ENCODE assay signal across 33 cellular contexts in the genomic region with DNA sequence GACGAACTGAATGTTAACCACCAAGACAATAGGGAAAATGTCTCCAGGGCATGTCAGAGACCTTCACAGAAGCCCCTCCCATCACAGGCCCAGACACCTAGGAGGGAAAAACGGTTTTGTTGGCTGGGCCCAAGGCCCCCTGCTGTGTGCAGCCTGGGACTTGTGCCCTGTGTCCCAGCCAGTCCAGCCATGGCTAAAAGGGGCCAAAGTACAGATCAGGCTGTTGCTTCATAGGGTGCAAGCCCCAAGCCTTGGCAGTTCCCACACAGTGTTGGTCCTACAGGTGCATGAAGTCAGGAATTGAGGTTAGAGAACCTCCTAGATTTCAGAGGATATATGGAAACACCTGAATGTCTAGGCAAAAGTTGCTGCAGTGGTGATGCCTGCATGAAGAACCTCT.
DNase-seq lines count a peak whose midpoint lies in the region; ATAC-seq, FAIRE-seq and TF ChIP-seq lines count a peak whose summit lies in the region.
"Had no signal": no experiment of that assay in that cellular context is flagged by ENCODE, and none has a peak within 500 bp of the region (broad histone marks: within the 10 kb centered on the region; RNA-seq: fewer than 3 reads in every experiment).

No MANE protein-coding gene starts in this region.

- no peak for TF ChIP-seq CTCF in liver (IDR thresholded peaks at IDR 0.05; ENCODE audit: low read depth, low read length, missing input control)
- no peak for TF ChIP-seq CTCF in HepG2 (CRISPR knock-in tag; IDR thresholded peaks at IDR 0.05)
- no peak for TF ChIP-seq CTCF in HEK293 (tag by site-specific recombination; IDR thresholded peaks at IDR 0.05)

- DNase-seq in HepG2 (ENCODE audit: low spot score): no peak
- no peak for DNase-seq in left lobe of liver (ENCODE audit: low spot score)
- DNase-seq in HUDEP-2 (lab: John Stamatoyannopoulos, UW; ENCODE audit: unreplicated experiment in 76 of 76): no peak
- DNase-seq: 8988T; ACHN; AML-193; BE2C; C1 segment of cervical spinal cord; Caco-2; Calu3; CD4-positive, alpha-beta memory T cell; CD4-positive, alpha-beta T cell; CD4-positive, CD25-positive, alpha-beta regulatory T cell; CD8-positive, alpha-beta memory T cell; CD8-positive, alpha-beta T cell; COR-L47; DMS 273 treated with DMSO at 0.1 percent for 48 hours; DMS153; DMS53; DMS79; DMS79 treated with DMSO at 0.1 percent for 48 hours; DND-41; EL had no signal

- TF ChIP-seq RAD21 in liver (IDR thresholded peaks at IDR 0.05) (no peak), HepG2 (CRISPR knock-in tag; IDR thresholded peaks at IDR 0.05) (no peak)

- H3K27ac ChIP-seq in liver (ENCODE audit: low read depth in 1 of 2, low read length in 2 of 2): no peak overlapping the region
- H3K27ac ChIP-seq in HepG2 (ENCODE audit: extremely low read length, insufficient read depth, low read length): no peak overlapping the region
- no peak overlapping the region for H3K27ac ChIP-seq in HEK293 (ENCODE audit: extremely low read depth, low read depth, low read length)
- H3K27ac ChIP-seq: 22Rv1; A549; BLaER1; BLaER1 treated with 17β-estradiol and CSF1 and Interleukin-3, amounts not matched to agents 10 nM and 100 nM; C4-2B had no signal

- ATAC-seq in HepG2: no peak
- ATAC-seq in left lobe of liver: peak; percentile 69
- ATAC-seq in HG03039 (IDR thresholded peaks at IDR 0.05; ENCODE audit: unreplicated experiment): no peak
- ATAC-seq: A549; CD8-positive, alpha-beta T cell had no signal

- intact Hi-C loops in HepG2 (cut with micrococcal nuclease; ENCODE audit: unreplicated experiment): no loop called here

- H3K4me3 ChIP-seq in liver (ENCODE audit: low read depth in 1 of 3, low read length in 3 of 3): peak overlapping the region in 1 of 3 donors; percentile 30
- no peak overlapping the region for H3K4me3 ChIP-seq in HepG2 (replicated peaks in 1 of 3; ENCODE audit: insufficient read depth in 1 of 3, low read depth in 2 of 3, low read length in 3 of 3)
- no peak overlapping the region for H3K4me3 ChIP-seq in HEK293 (ENCODE audit: low read depth, low read length)
- H3K4me3 ChIP-seq: A549; BLaER1; BLaER1 treated with 17β-estradiol and CSF1 and Interleukin-3, amounts not matched to agents 10 nM and 100 nM had no signal

- H3K9me3 ChIP-seq in liver (ENCODE audit: control insufficient read depth in 4 of 4, low read length in 3 of 4) (peaks cover 3 to 9% (median 7%) of the 10 kb centered on the region in 4 donors), HepG2 (ENCODE audit: low read length) (peaks cover 63% of the 10 kb centered on the region), HEK293 (ENCODE audit: control insufficient read depth, insufficient read depth, low read depth, low read length) (no peaks in the 10 kb centered on the region)
- H3K9me3 ChIP-seq: A549, BE2C had no signal

- no peak overlapping the region for H2AFZ ChIP-seq in HepG2 (ENCODE audit: low read length)

- H3K9ac ChIP-seq in liver (ENCODE audit: low read depth in 1 of 2, low read length in 2 of 2) (no peak overlapping the region), HepG2 (ENCODE audit: insufficient read depth, low read depth, low read length) (no peak overlapping the region)
- H3K9ac ChIP-seq: BLaER1; BLaER1 treated with 17β-estradiol and CSF1 and Interleukin-3, amounts not matched to agents 10 nM and 100 nM had no signal

- CTCF ChIA-PET in HepG2 (lab: Yijun Ruan, JAX; ENCODE audit: low intra/inter-chr PET ratio, low total read pairs): no interaction called here
- CTCF ChIA-PET in HEK293 (lab: Yijun Ruan, JAX): no interaction called here

- no peak for TF ChIP-seq EP300 in HepG2 (IDR thresholded peaks at IDR 0.05; ENCODE audit: low read depth in 2 of 2, low read length in 2 of 2)
- TF ChIP-seq EP300 in HepG2 (CRISPR knock-in tag; IDR thresholded peaks at IDR 0.05; ENCODE audit: borderline replicate concordance): no peak

- H3K4me1 ChIP-seq in liver (ENCODE audit: control insufficient read depth in 4 of 4, insufficient read depth in 4 of 4, low read length in 3 of 4) (no peaks in the 10 kb centered on the region), HepG2 (ENCODE audit: insufficient read depth, low read length) (no peaks in the 10 kb centered on the region), HEK293 (ENCODE audit: control insufficient read depth, insufficient read depth, low read length) (no peaks in the 10 kb centered on the region)
- H3K4me1 ChIP-seq: A549; BE2C; BLaER1; BLaER1 treated with 17β-estradiol and CSF1 and Interleukin-3, amounts not matched to agents 10 nM and 100 nM; Caco-2 had no signal

- no TSS peak for BruUV-seq in HepG2 (replicated peaks; lab: Mats Ljungman, UMichigan)

- no peaks in the 10 kb centered on the region for H4K20me1 ChIP-seq in HepG2 (ENCODE audit: insufficient read depth, low read length)
- H4K20me1 ChIP-seq: BLaER1; BLaER1 treated with 17β-estradiol and CSF1 and Interleukin-3, amounts not matched to agents 10 nM and 100 nM had no signal

- H3K36me3 ChIP-seq in liver (ENCODE audit: control insufficient read depth in 4 of 4, insufficient read depth in 3 of 4, low read depth in 1 of 4, low read length in 3 of 4) (no peaks in the 10 kb centered on the region), HepG2 (replicated peaks in 1 of 2; ENCODE audit: control insufficient read depth in 1 of 2, insufficient read depth in 2 of 2, low read length in 2 of 2) (no peaks in the 10 kb centered on the region), HEK293 (ENCODE audit: control insufficient read depth in 2 of 2, insufficient read depth in 1 of 2, low read length in 2 of 2) (no peaks in the 10 kb centered on the region)
- H3K36me3 ChIP-seq: BE2C, BLaER1 had no signal

- no peaks in the 10 kb centered on the region for H3K79me2 ChIP-seq in HepG2 (ENCODE audit: insufficient read depth, low read length)

- in situ Hi-C loops in HepG2 (cut with HindIII; ENCODE audit: extremely low pct_ligation_motif_present, low pct_unique_long_range_greater_than_20kb): no loop called here

- POLR2A ChIA-PET in HepG2 (lab: Yijun Ruan, JAX): no interaction called here
- POLR2A ChIA-PET in HEK293 (lab: Yijun Ruan, JAX): no interaction called here

- WGBS in liver: 50% methylated on average over 2 of the region's 2 CpGs
- WGBS in HepG2 (ENCODE audit: low lambda C conversion rate): 0% methylated on average over 2 of the region's 2 CpGs

- no peak for TF ChIP-seq POLR2A in HepG2 (IDR thresholded peaks at IDR 0.05; ENCODE audit: insufficient read depth in 1 of 2, low read depth in 2 of 2, low read length in 2 of 2)

- FAIRE-seq in HepG2 (lab: Jason Lieb, UNC): no peak
- FAIRE-seq: A204.1, A549, D721Med had no signal

- H3K4me2 ChIP-seq in HepG2 (ENCODE audit: low read depth, low read length): no peak overlapping the region
- H3K4me2 ChIP-seq: A549; BLaER1; BLaER1 treated with 17β-estradiol and CSF1 and Interleukin-3, amounts not matched to agents 10 nM and 100 nM had no signal

- no peaks in the 10 kb centered on the region for H3K27me3 ChIP-seq in liver (ENCODE audit: control insufficient read depth in 4 of 4, insufficient read depth in 4 of 4, low read length in 3 of 4)
- H3K27me3 ChIP-seq in HepG2 (ENCODE audit: control insufficient read depth in 1 of 2, insufficient read depth in 2 of 2, low read length in 2 of 2): no peaks in the 10 kb centered on the region
- H3K27me3 ChIP-seq: BE2C; BLaER1; BLaER1 treated with 17β-estradiol and CSF1 and Interleukin-3, amounts not matched to agents 10 nM and 100 nM had no signal

TF ChIP-seq in liver, 16 proteins besides CTCF, POLR2A, EP300 and RAD21:
- peak; percentile 67 to 69 for TF ChIP-seq HNF4A (conservative IDR thresholded peaks at IDR 0.05)
- TF ChIP-seq, protein P1, sequence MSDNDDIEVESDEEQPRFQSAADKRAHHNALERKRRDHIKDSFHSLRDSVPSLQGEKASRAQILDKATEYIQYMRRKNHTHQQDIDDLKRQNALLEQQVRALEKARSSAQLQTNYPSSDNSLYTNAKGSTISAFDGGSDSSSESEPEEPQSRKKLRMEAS (IDR thresholded peaks at IDR 0.05): no peak
- TF ChIP-seq, protein P2, sequence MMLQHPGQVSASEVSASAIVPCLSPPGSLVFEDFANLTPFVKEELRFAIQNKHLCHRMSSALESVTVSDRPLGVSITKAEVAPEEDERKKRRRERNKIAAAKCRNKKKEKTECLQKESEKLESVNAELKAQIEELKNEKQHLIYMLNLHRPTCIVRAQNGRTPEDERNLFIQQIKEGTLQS (IDR thresholded peaks at IDR 0.05): no peak

TF ChIP-seq in HepG2, 621 proteins besides CTCF, POLR2A, EP300 and RAD21 (continues in another document):
- no peak for TF ChIP-seq THYN1 (CRISPR knock-in tag; IDR thresholded peaks at IDR 0.05; ENCODE audit: borderline replicate concordance, low read depth)
- no peak for TF ChIP-seq RFX3 (CRISPR knock-in tag; IDR thresholded peaks at IDR 0.05)
- no peak for TF ChIP-seq ZNF34 (CRISPR knock-in tag; IDR thresholded peaks at IDR 0.05; ENCODE audit: borderline replicate concordance)
- TF ChIP-seq XBP1 (CRISPR knock-in tag; IDR thresholded peaks at IDR 0.05): no peak
- no peak for TF ChIP-seq SMARCE1 (IDR thresholded peaks at IDR 0.05; ENCODE audit: borderline replicate concordance)

TF ChIP-seq in HEK293, 187 proteins besides CTCF, POLR2A, EP300 and RAD21 (continues in another document):
- TF ChIP-seq BCL11A (tag by site-specific recombination; IDR thresholded peaks at IDR 0.05; ENCODE audit: low read depth) (no peak), ZNF585B (tag by site-specific recombination; IDR thresholded peaks at IDR 0.05) (0 out of 2 replicates have a peak, but pooled peaks have one; percentile 8), ZNF48 (tag by site-specific recombination; IDR thresholded peaks at IDR 0.05) (no peak)
- TF ChIP-seq, protein P3, sequence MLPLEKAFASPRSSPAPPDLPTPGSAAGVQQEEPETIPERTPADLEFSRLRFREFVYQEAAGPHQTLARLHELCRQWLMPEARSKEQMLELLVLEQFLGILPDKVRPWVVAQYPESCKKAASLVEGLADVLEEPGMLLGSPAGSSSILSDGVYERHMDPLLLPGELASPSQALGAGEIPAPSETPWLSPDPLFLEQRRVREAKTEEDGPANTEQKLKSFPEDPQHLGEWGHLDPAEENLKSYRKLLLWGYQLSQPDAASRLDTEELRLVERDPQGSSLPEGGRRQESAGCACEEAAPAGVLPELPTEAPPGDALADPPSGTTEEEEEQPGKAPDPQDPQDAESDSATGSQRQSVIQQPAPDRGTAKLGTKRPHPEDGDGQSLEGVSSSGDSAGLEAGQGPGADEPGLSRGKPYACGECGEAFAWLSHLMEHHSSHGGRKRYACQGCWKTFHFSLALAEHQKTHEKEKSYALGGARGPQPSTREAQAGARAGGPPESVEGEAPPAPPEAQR (tag by site-specific recombination; IDR thresholded peaks at IDR 0.05): no peak
